Comparison of ENCODE assay signal across 21 cellular contexts in genomic region chr17:64048805-64049204, GRCh38. TPM values are rescaled to one million over a fixed set of nuclear protein-coding genes. Genes with fewer than 3 reads are reported as not detected.
DNase-seq lines count a peak whose midpoint lies in the region; ATAC-seq and TF ChIP-seq lines count a peak whose summit lies in the region.
"Had no signal": no experiment of that assay in that cellular context is flagged by ENCODE, and none has a peak within 500 bp of the region (broad histone marks: within the 10 kb centered on the region; RNA-seq: fewer than 3 reads in every experiment).

No MANE protein-coding gene starts in this region.

- no peak overlapping the region for H3K18ac ChIP-seq in neuronal stem cell (ENCODE audit: low read length)

- H3K9me3 Mint-ChIP-seq in activated T-cell treated with anti-CD3 and anti-CD28 coated beads, Interleukin-2, amount 50 U/mL, for 72 hours = no peaks in the 10 kb centered on the region
- H3K9me3 Mint-ChIP-seq in activated T-cell treated with anti-CD3 and anti-CD28 coated beads, Interleukin-2, amount 50 U/mL, for 4 hours = no peaks in the 10 kb centered on the region
- H3K9me3 Mint-ChIP-seq in activated CD4-positive, alpha-beta memory T cell treated with anti-CD3 and anti-CD28 coated beads for 36 hours = no peaks in the 10 kb centered on the region
- H3K9me3 Mint-ChIP-seq in chondrocyte (ENCODE audit: low read depth) = no peaks in the 10 kb centered on the region

- H3K27ac Mint-ChIP-seq in activated T-cell treated with anti-CD3 and anti-CD28 coated beads, Interleukin-2, amount 50 U/mL, for 72 hours = peak overlapping the region; percentile 83
- peak overlapping the region; percentile 45 for H3K27ac Mint-ChIP-seq in activated CD4-positive, alpha-beta memory T cell treated with anti-CD3 and anti-CD28 coated beads for 36 hours
- H3K27ac Mint-ChIP-seq in chondrocyte (ENCODE audit: unreplicated experiment) = no peak overlapping the region

- no peak overlapping the region for H2AK5ac ChIP-seq in neuronal stem cell (ENCODE audit: low read depth, low read length)

- no peaks in the 10 kb centered on the region for H3K9me3 ChIP-seq in neuronal stem cell (replicated peaks in 1 of 2; ENCODE audit: control insufficient read depth in 2 of 2, insufficient read depth in 1 of 2, low read depth in 1 of 2, low read length in 2 of 2)
- H3K9me3 ChIP-seq in SJCRH30 (replicated peaks) = no peaks in the 10 kb centered on the region
- H3K9me3 ChIP-seq: Caco-2, SJSA1 had no signal

- H3K14ac ChIP-seq in neuronal stem cell (ENCODE audit: low read length) = no peak overlapping the region

- H3K23ac ChIP-seq in neuronal stem cell (ENCODE audit: low read depth, low read length, poor library complexity) = peak overlapping the region; percentile 44

- no peak for DNase-seq in activated T-cell treated with anti-CD3 and anti-CD28 coated beads, Interleukin-2, amount 50 U/mL, for 72 hours
- no peak for DNase-seq in activated T-cell treated with anti-CD3 and anti-CD28 coated beads, Interleukin-2, amount 50 U/mL, for 4 hours
- DNase-seq in activated CD4-positive, alpha-beta memory T cell treated with anti-CD3 and anti-CD28 coated beads for 36 hours = no peak
- DNase-seq in chondrocyte (ENCODE audit: low spot score) (peak; percentile 82), neuronal stem cell (ENCODE audit: low spot score) (no peak), SJCRH30 (no peak)
- no peak for DNase-seq in activated effector memory CD4-positive, alpha-beta T cell treated with Interleukin-2 at 50 U/mL for 16 hours
- no peak for DNase-seq in stimulated activated naive CD8-positive, alpha-beta T cell treated with anti-CD3 and anti-CD28 coated beads, Interleukin-15, Interleukin-2, amounts not matched to agents 100 U/mL and 50 U/mL, for 24 hours
- DNase-seq: Caco-2, NCI-H1092, NCI-H1417 treated with DMSO at 0.1 percent for 48 hours, NCI-H1694 treated with DMSO at 0.1 percent for 48 hours, NCI-H2081, NCI-H2227 treated with DMSO at 0.1 percent for 48 hours, NCI-H526 treated with DMSO at 0.1 percent for 48 hours, PC-9 had no signal

- WGBS in neuronal stem cell (ENCODE audit: extremely low coverage in 2 of 2, insufficient read length in 2 of 2, insufficient replicate concordance in 1 of 2), 2 donors = no CpG with 5 or more reads among the region's 9 CpGs

- H4K8ac ChIP-seq in neuronal stem cell (ENCODE audit: low read depth, low read length) = no peak overlapping the region

- CTCF ChIA-PET in activated CD4-positive, alpha-beta memory T cell treated with anti-CD3 and anti-CD28 coated beads for 36 hours (lab: Charles Lee) = interaction anchor here (0.6 to 9.1 kb wide), 5 partner anchors 23 to 103 kb away, joined by 3 to 89 read pairs (median 12); partner anchors contain the start of gene ERN1

- intact Hi-C loops in activated CD4-positive, alpha-beta memory T cell treated with anti-CD3 and anti-CD28 coated beads for 36 hours (cut with micrococcal nuclease) = no loop called here

- H3K4me3 ChIP-seq in neuronal stem cell (ENCODE audit: low read length in 2 of 2) = peak overlapping the region in 1 of 2 donors; percentile 53
- H3K4me3 ChIP-seq in SJCRH30 = no peak overlapping the region
- H3K4me3 ChIP-seq: PC-9, SJSA1 had no signal

- TF ChIP-seq CTCF in chondrocyte (IDR thresholded peaks at IDR 0.05) = no peak

- no peaks in the 10 kb centered on the region for H3K4me1 ChIP-seq in neuronal stem cell (ENCODE audit: control insufficient read depth in 2 of 2, insufficient read depth in 1 of 2, low read depth in 1 of 2, low read length in 2 of 2)
- H3K4me1 ChIP-seq in SJCRH30 = no peaks in the 10 kb centered on the region
- H3K4me1 ChIP-seq: Caco-2, SJSA1 had no signal

- no peak overlapping the region for H3K4me2 ChIP-seq in neuronal stem cell (ENCODE audit: insufficient read depth, low read length, poor library complexity, severe bottlenecking)
- H3K4me2 ChIP-seq: PC-9 had no signal

- POLR2A ChIA-PET in activated CD4-positive, alpha-beta memory T cell treated with anti-CD3 and anti-CD28 coated beads for 36 hours (lab: Charles Lee) = interaction anchor here (1.4 kb wide), 1 partner anchor 81 kb away, joined by 5 read pairs; the partner anchor contains the start of gene ERN1

- peaks cover 19% of the 10 kb centered on the region for H3K4me1 Mint-ChIP-seq in activated T-cell treated with anti-CD3 and anti-CD28 coated beads, Interleukin-2, amount 50 U/mL, for 72 hours (ENCODE audit: low read depth)
- peaks cover 31% of the 10 kb centered on the region for H3K4me1 Mint-ChIP-seq in activated T-cell treated with anti-CD3 and anti-CD28 coated beads, Interleukin-2, amount 50 U/mL, for 4 hours (ENCODE audit: low read depth)
- H3K4me1 Mint-ChIP-seq in activated CD4-positive, alpha-beta memory T cell treated with anti-CD3 and anti-CD28 coated beads for 36 hours (ENCODE audit: low read depth) = peaks cover 27% of the 10 kb centered on the region
- no peaks in the 10 kb centered on the region for H3K4me1 Mint-ChIP-seq in chondrocyte (ENCODE audit: low read depth)

- no peak overlapping the region for H3K27ac ChIP-seq in neuronal stem cell (replicated peaks; ENCODE audit: low read length)
- no peak overlapping the region for H3K27ac ChIP-seq in SJCRH30
- H3K27ac ChIP-seq: PC-9, SJSA1 had no signal

- no peak overlapping the region for H2AFZ ChIP-seq in neuronal stem cell (ENCODE audit: low read length)
- H2AFZ ChIP-seq: PC-9 had no signal

- H2BK12ac ChIP-seq in neuronal stem cell (ENCODE audit: low read length) = no peak overlapping the region

- H3K4me3 Mint-ChIP-seq in activated T-cell treated with anti-CD3 and anti-CD28 coated beads, Interleukin-2, amount 50 U/mL, for 72 hours = no peak overlapping the region
- H3K4me3 Mint-ChIP-seq in activated T-cell treated with anti-CD3 and anti-CD28 coated beads, Interleukin-2, amount 50 U/mL, for 4 hours = no peak overlapping the region
- H3K4me3 Mint-ChIP-seq in activated CD4-positive, alpha-beta memory T cell treated with anti-CD3 and anti-CD28 coated beads for 36 hours = no peak overlapping the region
- no peak overlapping the region for H3K4me3 Mint-ChIP-seq in chondrocyte (ENCODE audit: unreplicated experiment)

- no peaks in the 10 kb centered on the region for H3K27me3 ChIP-seq in neuronal stem cell (ENCODE audit: control insufficient read depth in 3 of 3, insufficient read depth in 3 of 3, low read depth in 1 of 3, low read length in 3 of 3)
- H3K27me3 ChIP-seq in SJCRH30 = no peaks in the 10 kb centered on the region
- H3K27me3 ChIP-seq: SJSA1 had no signal

- H3K36me3 Mint-ChIP-seq in activated T-cell treated with anti-CD3 and anti-CD28 coated beads, Interleukin-2, amount 50 U/mL, for 72 hours (ENCODE audit: insufficient read depth in 2 of 2) = peaks cover 2 to 45% of the 10 kb centered on the region in 2 donors
- H3K36me3 Mint-ChIP-seq in activated T-cell treated with anti-CD3 and anti-CD28 coated beads, Interleukin-2, amount 50 U/mL, for 4 hours (ENCODE audit: insufficient read depth) = peaks cover 57% of the 10 kb centered on the region
- H3K36me3 Mint-ChIP-seq in activated CD4-positive, alpha-beta memory T cell treated with anti-CD3 and anti-CD28 coated beads for 36 hours = peaks cover 80% of the 10 kb centered on the region
- H3K36me3 Mint-ChIP-seq in chondrocyte (ENCODE audit: low read depth) = peaks cover 54% of the 10 kb centered on the region

- H3K36me3 ChIP-seq in neuronal stem cell (replicated peaks in 1 of 2; ENCODE audit: control insufficient read depth in 2 of 2, insufficient read depth in 2 of 2, low read length in 2 of 2) = peaks cover 0 to 41% of the 10 kb centered on the region in 2 donors
- no peaks in the 10 kb centered on the region; the same call in 1 of the 2 replicates for H3K36me3 ChIP-seq in SJCRH30

- no peak overlapping the region for H2BK5ac ChIP-seq in neuronal stem cell (ENCODE audit: low read length)

- no peaks in the 10 kb centered on the region for H3K27me3 Mint-ChIP-seq in activated T-cell treated with anti-CD3 and anti-CD28 coated beads, Interleukin-2, amount 50 U/mL, for 72 hours (ENCODE audit: low read depth)
- no peaks in the 10 kb centered on the region for H3K27me3 Mint-ChIP-seq in activated T-cell treated with anti-CD3 and anti-CD28 coated beads, Interleukin-2, amount 50 U/mL, for 4 hours (ENCODE audit: low read depth)
- H3K27me3 Mint-ChIP-seq in activated CD4-positive, alpha-beta memory T cell treated with anti-CD3 and anti-CD28 coated beads for 36 hours = no peaks in the 10 kb centered on the region
- H3K27me3 Mint-ChIP-seq in chondrocyte (ENCODE audit: low read depth) = no peaks in the 10 kb centered on the region

- H4K91ac ChIP-seq in neuronal stem cell (ENCODE audit: low read depth, low read length, poor library complexity) = no peak overlapping the region

- no peak overlapping the region for H2BK120ac ChIP-seq in neuronal stem cell (ENCODE audit: low read depth, low read length)

- no peak overlapping the region for H3K4ac ChIP-seq in neuronal stem cell (ENCODE audit: low read length)

- no peaks in the 10 kb centered on the region for H3K79me1 ChIP-seq in neuronal stem cell (ENCODE audit: low read depth, low read length)

- H3K9ac ChIP-seq in neuronal stem cell (ENCODE audit: low read depth, low read length, poor library complexity) = no peak overlapping the region

- ATAC-seq in activated T-cell treated with anti-CD3 and anti-CD28 coated beads, Interleukin-2, amount 50 U/mL, for 72 hours (replicated peaks in 1 of 2) = no peak
- ATAC-seq in activated T-cell treated with anti-CD3 and anti-CD28 coated beads, Interleukin-2, amount 50 U/mL, for 4 hours = no peak
- ATAC-seq in stimulated activated naive CD8-positive, alpha-beta T cell treated with anti-CD3 and anti-CD28 coated beads, Interleukin-15, Interleukin-2, amounts not matched to agents 100 U/mL and 50 U/mL, for 24 hours = no peak
- ATAC-seq: HCT116, Right ventricle myocardium inferior had no signal

- no peak overlapping the region for H2BK15ac ChIP-seq in neuronal stem cell (ENCODE audit: low read length)

RNA-seq across cellular contexts. Expression of gene ICAM2, which starts 28.4 kb away (rescaled TPM):
- 10 to 100 TPM; 49.9 to 55.7 TPM for total RNA-seq in activated T-cell treated with anti-CD3 and anti-CD28 coated beads, Interleukin-2, amount 50 U/mL, for 72 hours
- total RNA-seq in activated T-cell treated with anti-CD3 and anti-CD28 coated beads, Interleukin-2, amount 50 U/mL, for 4 hours = 10 to 100 TPM; 67.0 to 88.9 (median 77.1) TPM
- 10 to 100 TPM; 65.0 to 66.7 TPM for total RNA-seq in activated CD4-positive, alpha-beta memory T cell treated with anti-CD3 and anti-CD28 coated beads for 36 hours
- not detected in 3 replicates for total RNA-seq in chondrocyte
- polyA plus RNA-seq in neuronal stem cell (2013, experiment 1 of 2) = 0.10 TPM
- polyA plus RNA-seq in neuronal stem cell (2013, experiment 2 of 2) = not detected
- 0.33 and 0.43 TPM in 2 replicates for total RNA-seq in SJCRH30 (2014; rRNA removed; shearing (Covaris generic))
- total RNA-seq: NCI-H460, RPMI7951 had no signal

RNA-seq across cellular contexts. Expression of gene PRR29, which starts 50.7 kb away (rescaled TPM):
- total RNA-seq in activated T-cell treated with anti-CD3 and anti-CD28 coated beads, Interleukin-2, amount 50 U/mL, for 72 hours = 1 to 10 TPM in 1 of 2 donors, under 1 TPM in 1; 0.96 to 1.1 TPM
- under 1 TPM in 1 of 3 donors, not detected in 2; 0.16 TPM for total RNA-seq in activated T-cell treated with anti-CD3 and anti-CD28 coated beads, Interleukin-2, amount 50 U/mL, for 4 hours
- total RNA-seq in activated CD4-positive, alpha-beta memory T cell treated with anti-CD3 and anti-CD28 coated beads for 36 hours = 1 to 10 TPM; 2.0 to 3.4 TPM
- 0.28 to 0.35 TPM in 2 of 3 replicates, not detected in the other for total RNA-seq in chondrocyte
- polyA plus RNA-seq in neuronal stem cell (2013, experiment 1 of 2) = 0.43 TPM
- 0.57 TPM for polyA plus RNA-seq in neuronal stem cell (2013, experiment 2 of 2)
- 0.12 TPM in 1 of 2 replicates, not detected in the other for total RNA-seq in SJCRH30 (2014; rRNA removed; shearing (Covaris generic))
- total RNA-seq: Caco-2, NCI-H460, RPMI7951 had no signal

Comparison
In these comparisons a context has a peak if more than half of its experiments do, and no peak if none do; other contexts are left out.
1. RNA of gene ICAM2, which starts 28.4 kb away (total RNA-seq): 67.0 to 88.9 TPM in activated T-cell treated with anti-CD3 and anti-CD28 coated beads, Interleukin-2, amount 50 U/mL, for 4 hours, 65.0 to 66.7 TPM in activated CD4-positive, alpha-beta memory T cell treated with anti-CD3 and anti-CD28 coated beads for 36 hours and 49.9 to 55.7 TPM in activated T-cell treated with anti-CD3 and anti-CD28 coated beads, Interleukin-2, amount 50 U/mL, for 72 hours; 0.33 to 0.43 TPM in SJCRH30 and not detected in chondrocyte; every median in the first group is over 10 times any median in the second.